12 cellular contexts compared by ENCODE assay signal in genomic region chr5:59351076-59351794, GRCh38.
DNase-seq lines count a peak whose midpoint lies in the region; ATAC-seq and FAIRE-seq lines count a peak whose summit lies in the region.
"Had no signal": no experiment of that assay in that cellular context is flagged by ENCODE, and none has a peak within 500 bp of the region (broad histone marks: within the 10 kb centered on the region; RNA-seq: fewer than 3 reads in every experiment).

No MANE protein-coding gene starts in this region.

- peaks cover 24 to 33% of the 10 kb centered on the region in 2 donors for H3K4me1 Mint-ChIP-seq in immature natural killer cell
- H3K4me1 Mint-ChIP-seq in activated CD8-positive, alpha-beta T cell treated with anti-CD3 and anti-CD28 coated beads, Interleukin-2, amount 10 ng/mL, durations not matched to agents 7 days and 5 days (ENCODE audit: low read depth) = no peaks in the 10 kb centered on the region
- H3K4me1 Mint-ChIP-seq: CD4-positive, CD25-positive, alpha-beta regulatory T cell had no signal

- no peak overlapping the region for H3K4me3 Mint-ChIP-seq in immature natural killer cell
- H3K4me3 Mint-ChIP-seq in activated CD8-positive, alpha-beta T cell treated with anti-CD3 and anti-CD28 coated beads, Interleukin-2, amount 10 ng/mL, durations not matched to agents 7 days and 5 days = no peak overlapping the region
- H3K4me3 Mint-ChIP-seq: CD4-positive, CD25-positive, alpha-beta regulatory T cell had no signal

- no peaks in the 10 kb centered on the region for H3K9me3 Mint-ChIP-seq in immature natural killer cell
- no peaks in the 10 kb centered on the region for H3K9me3 Mint-ChIP-seq in activated CD8-positive, alpha-beta T cell treated with anti-CD3 and anti-CD28 coated beads, Interleukin-2, amount 10 ng/mL, durations not matched to agents 7 days and 5 days (ENCODE audit: insufficient read depth)
- H3K9me3 Mint-ChIP-seq: CD4-positive, CD25-positive, alpha-beta regulatory T cell had no signal

- DNase-seq in NCI-H446 (lab: John Stamatoyannopoulos, UW) (peak; percentile 86 to 92), left lobe of liver (ENCODE audit: low spot score) (no peak), smooth muscle cell of the brain vasculature (ENCODE audit: low read depth, low spot score) (peak; percentile 23), immature natural killer cell (no peak), OCI-M2 (lab: John Stamatoyannopoulos, UW; ENCODE audit: unreplicated experiment) (no peak), CD1c-positive myeloid dendritic cell (ENCODE audit: extremely low spot score) (no peak)
- no peak for DNase-seq in activated CD8-positive, alpha-beta T cell treated with anti-CD3 and anti-CD28 coated beads, Interleukin-2, amount 10 ng/mL, durations not matched to agents 7 days and 5 days
- DNase-seq: CD4-positive, CD25-positive, alpha-beta regulatory T cell; foreskin keratinocyte; NCI-H2081 had no signal

- H3K36me3 Mint-ChIP-seq in immature natural killer cell = no peaks in the 10 kb centered on the region
- H3K36me3 Mint-ChIP-seq in activated CD8-positive, alpha-beta T cell treated with anti-CD3 and anti-CD28 coated beads, Interleukin-2, amount 10 ng/mL, durations not matched to agents 7 days and 5 days (ENCODE audit: low read depth) = no peaks in the 10 kb centered on the region
- H3K36me3 Mint-ChIP-seq: CD4-positive, CD25-positive, alpha-beta regulatory T cell had no signal

- FAIRE-seq in endometrium (lab: Jason Lieb, UNC) = peak; percentile 95

- ATAC-seq in left lobe of liver = peak; percentile 20
- no peak for ATAC-seq in activated CD8-positive, alpha-beta T cell treated with anti-CD3 and anti-CD28 coated beads, Interleukin-2, amount 10 ng/mL, durations not matched to agents 7 days and 5 days
- ATAC-seq: foreskin keratinocyte, Panc1 had no signal

- POLR2A ChIA-PET in activated CD8-positive, alpha-beta T cell treated with anti-CD3 and anti-CD28 coated beads, Interleukin-2, amount 10 ng/mL, durations not matched to agents 7 days and 5 days (lab: Charles Lee) = no interaction called here

- H3K27me3 Mint-ChIP-seq in immature natural killer cell (ENCODE audit: low read depth in 3 of 3) = peaks cover 1 to 6% (median 2%) of the 10 kb centered on the region in 3 donors
- H3K27me3 Mint-ChIP-seq in activated CD8-positive, alpha-beta T cell treated with anti-CD3 and anti-CD28 coated beads, Interleukin-2, amount 10 ng/mL, durations not matched to agents 7 days and 5 days (ENCODE audit: low read depth) = peaks cover 25% of the 10 kb centered on the region

- CTCF ChIA-PET in activated CD8-positive, alpha-beta T cell treated with anti-CD3 and anti-CD28 coated beads, Interleukin-2, amount 10 ng/mL, durations not matched to agents 7 days and 5 days (lab: Charles Lee) = interaction anchor here (1.4 to 3.2 kb wide), 3 partner anchors 10 to 16 kb away, joined by 4 to 11 read pairs (median 5); no protein-coding TSS in a partner anchor

- H3K27ac Mint-ChIP-seq in immature natural killer cell = peak overlapping the region in 1 of 6 donors; percentile 41
- H3K27ac Mint-ChIP-seq in activated CD8-positive, alpha-beta T cell treated with anti-CD3 and anti-CD28 coated beads, Interleukin-2, amount 10 ng/mL, durations not matched to agents 7 days and 5 days = no peak overlapping the region
- H3K27ac Mint-ChIP-seq: CD4-positive, CD25-positive, alpha-beta regulatory T cell had no signal

Comparison
In these comparisons a context has a peak if more than half of its experiments do, and no peak if none do; other contexts are left out.
1. DNase-seq: peak in NCI-H446 (2 of 2) and smooth muscle cell of the brain vasculature (single experiment); none in left lobe of liver (single experiment), immature natural killer cell (0 of 3), OCI-M2 (single experiment), CD1c-positive myeloid dendritic cell (single experiment) and activated CD8-positive, alpha-beta T cell treated with anti-CD3 and anti-CD28 coated beads, Interleukin-2, amount 10 ng/mL, durations not matched to agents 7 days and 5 days (single experiment).